26 cellular contexts compared by ENCODE assay signal in genomic region chr12:44573723-44574122, GRCh38.
DNase-seq lines count a peak whose midpoint lies in the region; TF ChIP-seq lines count a peak whose summit lies in the region.
"Had no signal": no experiment of that assay in that cellular context is flagged by ENCODE, and none has a peak within 500 bp of the region (broad histone marks: within the 10 kb centered on the region; RNA-seq: fewer than 3 reads in every experiment).

No MANE protein-coding gene starts in this region.

- 76% methylated on average over 3 of the region's 3 CpGs for WGBS in smooth muscle cell (ENCODE audit: low lambda C conversion rate)

- no peak overlapping the region for H3K4me3 ChIP-seq in SK-N-MC
- no peak overlapping the region for H3K4me3 ChIP-seq in smooth muscle cell
- H3K4me3 ChIP-seq: A549; BLaER1 treated with 17β-estradiol and CSF1 and Interleukin-3, amounts not matched to agents 10 nM and 100 nM; GM12878 had no signal

- peaks cover 17% of the 10 kb centered on the region for H3K4me1 ChIP-seq in smooth muscle cell (ENCODE audit: low read depth)
- H3K4me1 ChIP-seq: A549; BLaER1 treated with 17β-estradiol and CSF1 and Interleukin-3, amounts not matched to agents 10 nM and 100 nM had no signal

- H4K20me1 ChIP-seq in smooth muscle cell (ENCODE audit: low read depth): no peaks in the 10 kb centered on the region
- H4K20me1 ChIP-seq: BLaER1 treated with 17β-estradiol and CSF1 and Interleukin-3, amounts not matched to agents 10 nM and 100 nM had no signal

- H3K4me3 Mint-ChIP-seq in CD14-positive monocyte: no peak overlapping the region
- H3K4me3 Mint-ChIP-seq: B cell; CD4-positive, alpha-beta memory T cell; CD4-positive, CD25-positive, alpha-beta regulatory T cell; CD8-positive, alpha-beta memory T cell had no signal

- H3K4me2 ChIP-seq in smooth muscle cell: peak overlapping the region; percentile 34
- H3K4me2 ChIP-seq: A549; BLaER1 treated with 17β-estradiol and CSF1 and Interleukin-3, amounts not matched to agents 10 nM and 100 nM had no signal

- TF ChIP-seq CTCF in smooth muscle cell (IDR thresholded peaks at IDR 0.05; ENCODE audit: borderline replicate concordance, insufficient read depth, poor library complexity, severe bottlenecking) (no peak), CD14-positive monocyte (IDR thresholded peaks at IDR 0.05) (no peak)

- TF ChIP-seq RAD21 in Ishikawa (IDR thresholded peaks at IDR 0.05; ENCODE audit: low read depth): no peak

- no peaks in the 10 kb centered on the region for H3K36me3 ChIP-seq in SK-N-MC (ENCODE audit: insufficient read depth, low read length)
- no peaks in the 10 kb centered on the region for H3K36me3 ChIP-seq in smooth muscle cell (ENCODE audit: low read depth)
- H3K36me3 ChIP-seq: BLaER1 treated with 17β-estradiol and CSF1 and Interleukin-3, amounts not matched to agents 10 nM and 100 nM had no signal

- H3K9ac ChIP-seq in SK-N-MC (ENCODE audit: insufficient read length) (no peak overlapping the region), smooth muscle cell (ENCODE audit: low read depth) (no peak overlapping the region)
- H3K9ac ChIP-seq: BLaER1 treated with 17β-estradiol and CSF1 and Interleukin-3, amounts not matched to agents 10 nM and 100 nM had no signal

- DNase-seq in SK-N-MC (ENCODE audit: low read depth, low spot score) (no peak), amniotic epithelial cell (ENCODE audit: low read depth) (peak; percentile 0), smooth muscle cell (lab: John Stamatoyannopoulos, UW; ENCODE audit: unreplicated experiment) (no peak), activated gamma-delta T cell treated with Interleukin-2 at 50 U/mL for 16 hours (no peak), CD14-positive monocyte (ENCODE audit: low spot score) (no peak)
- no peak for DNase-seq in activated CD4-positive, CD25-positive, alpha-beta regulatory T cell treated with anti-CD3 and anti-CD28 coated beads, Interleukin-2, amount 50 U/mL, for 72 hours
- DNase-seq in stimulated activated CD4-positive, alpha-beta T cell treated with anti-CD3 and anti-CD28 coated beads, Interleukin-4, amount 100 ng/mL, for 24 hours: no peak
- DNase-seq: AML-193; CD4-positive, alpha-beta memory T cell; CD4-positive, CD25-positive, alpha-beta regulatory T cell; CD8-positive, alpha-beta memory T cell; COR-L47; DMS 273 treated with DMSO at 0.1 percent for 48 hours; DMS153; DMS53; DMS79; DND-41; EL; GDM1 had no signal

- H3K27ac Mint-ChIP-seq in CD14-positive monocyte: no peak overlapping the region
- H3K27ac Mint-ChIP-seq: B cell; CD4-positive, CD25-positive, alpha-beta regulatory T cell; CD8-positive, alpha-beta memory T cell had no signal

- H3K27ac ChIP-seq in SK-N-MC (0 out of 2 replicates have a peak overlapping the region, but pooled peaks have one; percentile 3), smooth muscle cell (ENCODE audit: low read depth) (peak overlapping the region; percentile 57)
- H3K27ac ChIP-seq: 22Rv1; A549; BLaER1 treated with 17β-estradiol and CSF1 and Interleukin-3, amounts not matched to agents 10 nM and 100 nM; C4-2B had no signal

- H3K9me3 Mint-ChIP-seq in CD14-positive monocyte: peaks cover 0 to 3% (median under 1%) of the 10 kb centered on the region in 7 donors

- no peaks in the 10 kb centered on the region for H3K27me3 ChIP-seq in smooth muscle cell (ENCODE audit: low read depth)
- H3K27me3 ChIP-seq: BLaER1 treated with 17β-estradiol and CSF1 and Interleukin-3, amounts not matched to agents 10 nM and 100 nM had no signal

- no peaks in the 10 kb centered on the region for H3K36me3 Mint-ChIP-seq in CD14-positive monocyte
- H3K36me3 Mint-ChIP-seq: CD4-positive, CD25-positive, alpha-beta regulatory T cell had no signal

- no peaks in the 10 kb centered on the region for H3K4me1 Mint-ChIP-seq in CD14-positive monocyte
- H3K4me1 Mint-ChIP-seq: B cell; CD4-positive, alpha-beta memory T cell; CD4-positive, CD25-positive, alpha-beta regulatory T cell had no signal

- H3F3A ChIP-seq in smooth muscle cell (ENCODE audit: low read depth): peaks cover 6% of the 10 kb centered on the region

- H3K9me3 ChIP-seq in SK-N-MC (ENCODE audit: low read depth, low read length) (0 out of 2 replicates have a peak, but pooled peaks cover 3% of the 10 kb centered on the region), smooth muscle cell (replicated peaks; ENCODE audit: low read depth) (no peaks in the 10 kb centered on the region)
- H3K9me3 ChIP-seq: A549; BLaER1 treated with 17β-estradiol and CSF1 and Interleukin-3, amounts not matched to agents 10 nM and 100 nM had no signal

- no peak for TF ChIP-seq EP300 in Ishikawa (IDR thresholded peaks at IDR 0.05; ENCODE audit: borderline replicate concordance)

- no peak overlapping the region for H2AFZ ChIP-seq in smooth muscle cell (ENCODE audit: low read depth)

- intact Hi-C loops in CD14-positive monocyte (cut with micrococcal nuclease): no loop called here

- no peaks in the 10 kb centered on the region for H3K27me3 Mint-ChIP-seq in CD14-positive monocyte (ENCODE audit: low read depth in 3 of 3)
- H3K27me3 Mint-ChIP-seq: B cell; CD4-positive, alpha-beta memory T cell; CD4-positive, CD25-positive, alpha-beta regulatory T cell; CD8-positive, alpha-beta memory T cell had no signal

- no peaks in the 10 kb centered on the region for H3K79me2 ChIP-seq in smooth muscle cell (ENCODE audit: low read depth)

TF ChIP-seq in Ishikawa, 13 proteins besides CTCF, POLR2A, EP300 and RAD21:
- TF ChIP-seq CEBPB (IDR thresholded peaks at IDR 0.05) (peak; percentile 46; the same call in 1 of the 2 replicates), MAX (IDR thresholded peaks at IDR 0.05) (no peak)
TF ChIP-seq in Ishikawa: peak in this region for 1.
